In genomic region chr2:97112320-97113049, GRCh38 we compare ENCODE assay signal across 8 cellular contexts. TPM values are rescaled to one million over a fixed set of nuclear protein-coding genes. Genes with fewer than 3 reads are reported as not detected.
DNase-seq lines count a peak whose midpoint lies in the region; ATAC-seq, FAIRE-seq and TF ChIP-seq lines count a peak whose summit lies in the region.
"Not testable (repeated sequence)": the region's sequence is repeated elsewhere in the genome, so short reads cannot be mapped to it uniquely, and the experiment has no call there.

No MANE protein-coding gene starts in this region.

- H3K9me3 ChIP-seq in muscle layer of colon (ENCODE audit: low read length): not testable (repeated sequence)

- ATAC-seq in GM19395 (IDR thresholded peaks at IDR 0.05; ENCODE audit: unreplicated experiment): peak; percentile 60

- H3K36me3 ChIP-seq in BJ (ENCODE audit: control insufficient read depth, insufficient read depth, low read length); muscle layer of colon (ENCODE audit: insufficient read depth, low read length): not testable (repeated sequence)

- DNase-seq in BJ (ENCODE audit: low read depth); frontal cortex (ENCODE audit: low spot score in 2 of 2): not testable (repeated sequence)
- DNase-seq in HL-60 (ENCODE audit: low read depth in 1 of 2, low spot score in 1 of 2) (peak; percentile 13 to 55), T-helper 9 cell (peak; percentile 42)
- peak; percentile 30 to 35 for DNase-seq in stimulated activated CD4-positive, alpha-beta T cell treated with anti-CD3 and anti-CD28 coated beads, Interleukin-4, amount 100 ng/mL, for 48 hours (ENCODE audit: low read depth in 2 of 2)

- CTCF ChIA-PET in BJ (lab: Yijun Ruan, JAX): interaction anchor here (0.6 to 2.5 kb wide), 22 partner anchors 9 to 706 kb away, joined by 3 to 14 read pairs (median 4); partner anchors contain the start of genes ANKRD39 and LMAN2L

- H3K4me1 ChIP-seq in muscle layer of colon (ENCODE audit: insufficient read depth, low read length): not testable (repeated sequence)

- not testable (repeated sequence) for H3K9ac ChIP-seq in muscle layer of colon (ENCODE audit: low read length)

- POLR2A ChIA-PET in BJ (lab: Charles Lee): not testable (repeated sequence)

- H3K27ac ChIP-seq in HL-60 (replicated peaks): peak overlapping the region; percentile 95
- H3K27ac ChIP-seq in angular gyrus (ENCODE audit: low read depth, low read length): peak overlapping the region; percentile 94
- peak overlapping the region; percentile 93 for H3K27ac ChIP-seq in muscle layer of colon (ENCODE audit: low read depth, low read length)

- H3K27me3 ChIP-seq in BJ (ENCODE audit: control insufficient read depth, insufficient read depth, low read length); HL-60 (ENCODE audit: insufficient read depth, poor library complexity, severe bottlenecking); muscle layer of colon (ENCODE audit: control insufficient read depth in 1 of 2, insufficient read depth in 2 of 2, low read length in 2 of 2): not testable (repeated sequence)

- TF ChIP-seq CTCF in BJ (IDR thresholded peaks at IDR 0.05; ENCODE audit: insufficient read depth, low read depth, low read length) (peak; percentile 68), HL-60 (IDR thresholded peaks at IDR 0.05; ENCODE audit: insufficient read depth, low read length) (peak; percentile 22)

- peak; percentile 91 for FAIRE-seq in frontal cortex (lab: Jason Lieb, UNC)

- H3K4me3 ChIP-seq in BJ (ENCODE audit: low read depth, low read length) (peak overlapping the region; percentile 58), HL-60 (replicated peaks; ENCODE audit: insufficient read depth, low read length) (peak overlapping the region; percentile 62), muscle layer of colon (ENCODE audit: low read depth in 1 of 2, low read length in 2 of 2) (peak overlapping the region; percentile 47 to 50)

RNA-seq across cellular contexts. Expression of gene ANKRD36, which starts 0.5 kb away (rescaled TPM):
- 3.3 and 3.8 TPM in 2 replicates for polyA plus RNA-seq in BJ (2011; rRNA removed)
- polyA minus RNA-seq in BJ (2011; rRNA and poly(A)+ RNA removed): 25.2 and 30.0 TPM in 2 replicates
- 534 TPM for total RNA-seq in frontal cortex

RNA-seq across cellular contexts. Expression of gene FAHD2B, which starts 17.8 kb away (rescaled TPM):
- 7.7 and 10.7 TPM in 2 replicates for polyA plus RNA-seq in BJ (2011; rRNA removed)
- 5.5 and 7.6 TPM in 2 replicates for polyA minus RNA-seq in BJ (2011; rRNA and poly(A)+ RNA removed)
- total RNA-seq in frontal cortex: 5.3 TPM
